8 cellular contexts compared by ENCODE assay signal in the genomic region with DNA sequence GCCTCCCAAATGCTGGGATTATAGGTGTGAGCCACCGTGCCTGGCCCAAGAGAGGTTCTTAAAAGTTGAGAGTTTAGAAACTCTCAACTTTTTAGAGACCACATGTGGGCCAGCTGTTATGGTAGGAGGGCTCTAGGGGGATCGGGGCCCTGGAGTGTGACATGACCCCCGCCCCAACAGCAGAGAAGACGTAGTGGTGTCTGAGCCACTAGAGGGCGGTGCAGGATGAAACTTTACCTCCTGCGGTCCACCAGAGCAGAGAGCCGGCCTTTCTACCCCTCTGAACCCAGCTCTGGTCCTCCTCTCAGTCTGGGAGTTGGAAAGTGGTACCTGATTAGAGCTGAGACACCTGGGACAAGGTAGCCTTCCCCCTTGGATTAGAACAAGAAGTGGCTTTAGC. TPM values are rescaled to one million over a fixed set of nuclear protein-coding genes. Genes with fewer than 3 reads are reported as not detected.
DNase-seq lines count a peak whose midpoint lies in the region; ATAC-seq and TF ChIP-seq lines count a peak whose summit lies in the region.

No MANE protein-coding gene starts in this region.

- intact Hi-C loops in Right ventricle myocardium superior (cut with DNase I), result loop anchor here (2.0 kb wide), 1 partner anchor 38 kb away; no protein-coding TSS in a partner anchor

- peaks cover 21% of the 10 kb centered on the region for H3K36me3 Mint-ChIP-seq in activated naive CD8-positive, alpha-beta T cell treated with anti-CD3 and anti-CD28 coated beads for 36 hours

- H2AFZ ChIP-seq in DND-41 (ENCODE audit: low read depth, low read length), result no peak overlapping the region

- peak; percentile 78 for TF ChIP-seq CTCF in DND-41 (IDR thresholded peaks at IDR 0.05; ENCODE audit: borderline replicate concordance, extremely low read depth, low read length, poor library complexity, severe bottlenecking)
- TF ChIP-seq CTCF in LNCaP clone FGC (IDR thresholded peaks at IDR 0.05; ENCODE audit: control insufficient read depth, extremely low read depth, insufficient read depth), result peak; percentile 64
- TF ChIP-seq CTCF in RWPE1 (conservative IDR thresholded peaks at IDR 0.05; ENCODE audit: low read depth), result peak; percentile 77
- TF ChIP-seq CTCF in retinal pigment epithelial cell (conservative IDR thresholded peaks at IDR 0.05; ENCODE audit: low read depth, low read length), result peak; percentile 78

- peaks cover 7% of the 10 kb centered on the region for H3K4me1 Mint-ChIP-seq in activated naive CD8-positive, alpha-beta T cell treated with anti-CD3 and anti-CD28 coated beads for 36 hours

- ATAC-seq in DND-41 (ENCODE audit: insufficient read depth, low read depth), result peak; percentile 77
- ATAC-seq in Right ventricle myocardium superior (ENCODE audit: poor library complexity), result peak; percentile 76
- no peak for ATAC-seq in GM19395 (IDR thresholded peaks at IDR 0.05; ENCODE audit: unreplicated experiment)

- H3K27ac ChIP-seq in DND-41 (ENCODE audit: low read length) (no peak overlapping the region), RWPE1 (no peak overlapping the region)

- peak; percentile 60 for DNase-seq in DND-41
- no peak for DNase-seq in LNCaP clone FGC (ENCODE audit: low read depth)
- DNase-seq in RWPE1 (ENCODE audit: low spot score), result peak; percentile 64
- peak; percentile 45 for DNase-seq in activated naive CD8-positive, alpha-beta T cell treated with anti-CD3 and anti-CD28 coated beads for 36 hours
- DNase-seq in Right ventricle myocardium superior, result peak; percentile 50
- no peak for DNase-seq in retinal pigment epithelial cell (ENCODE audit: low read depth)
- DNase-seq in NCI-H187 treated with DMSO at 0.1 percent for 48 hours (lab: John Stamatoyannopoulos, UW), result no peak

- no peak overlapping the region for H3K27ac Mint-ChIP-seq in activated naive CD8-positive, alpha-beta T cell treated with anti-CD3 and anti-CD28 coated beads for 36 hours

- CTCF ChIA-PET in RWPE1 (lab: Yijun Ruan, JAX), result interaction anchor here (0.6 to 1.7 kb wide), 7 partner anchors 11 to 200 kb away, joined by 3 to 11 read pairs (median 3); a partner anchor contains a TSS

- no peaks in the 10 kb centered on the region for H3K9me3 Mint-ChIP-seq in activated naive CD8-positive, alpha-beta T cell treated with anti-CD3 and anti-CD28 coated beads for 36 hours

- H3K36me3 ChIP-seq in DND-41 (ENCODE audit: insufficient read depth, low read length), result peaks cover 94% of the 10 kb centered on the region

- H3K4me1 ChIP-seq in DND-41 (ENCODE audit: insufficient read depth, low read length), result peaks cover 24% of the 10 kb centered on the region

- H3K4me3 ChIP-seq in DND-41 (ENCODE audit: low read depth in 1 of 2, low read length in 2 of 2), result no peak overlapping the region
- H3K4me3 ChIP-seq in LNCaP clone FGC (ENCODE audit: low read depth, low read length), result no peak overlapping the region
- H3K4me3 ChIP-seq in retinal pigment epithelial cell (ENCODE audit: low read length), result no peak overlapping the region

- POLR2A ChIA-PET in RWPE1 (lab: Yijun Ruan, JAX; ENCODE audit: low non-redundant PET), result interaction anchor here (0.7 kb wide), 1 partner anchor 71 kb away, joined by 9 read pairs; no protein-coding TSS in a partner anchor

- no peak overlapping the region for H3K9ac ChIP-seq in DND-41 (ENCODE audit: low read depth, low read length)

- H3K9me3 ChIP-seq in DND-41 (ENCODE audit: insufficient read depth, low read length, severe bottlenecking), result no peaks in the 10 kb centered on the region

- H4K20me1 ChIP-seq in DND-41 (ENCODE audit: insufficient read depth, low read length), result peaks cover 19% of the 10 kb centered on the region; the same call in 1 of the 2 replicates

- H3K27me3 ChIP-seq in DND-41 (ENCODE audit: insufficient read depth, low read length, poor library complexity), result no peaks in the 10 kb centered on the region

- H3K27me3 Mint-ChIP-seq in activated naive CD8-positive, alpha-beta T cell treated with anti-CD3 and anti-CD28 coated beads for 36 hours, result no peaks in the 10 kb centered on the region

- no peak overlapping the region for H3K4me3 Mint-ChIP-seq in activated naive CD8-positive, alpha-beta T cell treated with anti-CD3 and anti-CD28 coated beads for 36 hours

- H3K79me2 ChIP-seq in DND-41 (ENCODE audit: insufficient read depth, low read length), result no peaks in the 10 kb centered on the region

- no peak overlapping the region for H3K4me2 ChIP-seq in DND-41 (ENCODE audit: insufficient read depth, low read length)

RNA-seq across cellular contexts. Expression of a gene that starts 7.4 kb away (rescaled TPM):
- total RNA-seq in activated naive CD8-positive, alpha-beta T cell treated with anti-CD3 and anti-CD28 coated beads for 36 hours, result 100 to 1,000 TPM; 163 to 168 TPM
- total RNA-seq in Right ventricle myocardium superior, result 50.3 TPM

RNA-seq across cellular contexts. Expression of a gene that starts 20.6 kb away (rescaled TPM):
- total RNA-seq in activated naive CD8-positive, alpha-beta T cell treated with anti-CD3 and anti-CD28 coated beads for 36 hours, result not detected
- total RNA-seq in Right ventricle myocardium superior, result not detected

RNA-seq across cellular contexts. Expression of a gene that starts 37.0 kb away (rescaled TPM):
- total RNA-seq in activated naive CD8-positive, alpha-beta T cell treated with anti-CD3 and anti-CD28 coated beads for 36 hours, result 10 to 100 TPM; 56.1 to 61.1 TPM
- total RNA-seq in Right ventricle myocardium superior, result 28.2 TPM

RNA-seq across cellular contexts. Expression of a gene that starts 59.3 kb away (rescaled TPM):
- total RNA-seq in activated naive CD8-positive, alpha-beta T cell treated with anti-CD3 and anti-CD28 coated beads for 36 hours, result 1 to 10 TPM; 6.3 to 7.5 TPM
- total RNA-seq in Right ventricle myocardium superior, result 49.2 TPM

Comparison
In these comparisons a context has a peak if more than half of its experiments do, and no peak if none do; other contexts are left out.
1. DNase-seq: peak in DND-41 (single experiment), RWPE1 (single experiment), activated naive CD8-positive, alpha-beta T cell treated with anti-CD3 and anti-CD28 coated beads for 36 hours (single experiment) and Right ventricle myocardium superior (single experiment); none in LNCaP clone FGC (single experiment), retinal pigment epithelial cell (single experiment) and NCI-H187 treated with DMSO at 0.1 percent for 48 hours (single experiment).
2. Peak in every context shown above with its lines, with median percentiles within 50 percentile points of each other: CTCF ChIP-seq.